In genomic region chr19:10929402-10929794, GRCh38 we compare ENCODE assay signal across 8 cellular contexts. TPM values are rescaled to one million over a fixed set of nuclear protein-coding genes. Genes with fewer than 3 reads are reported as not detected.
A peak's percentile ranks its signal among the peaks of the same experiment; 100 is the strongest.
DNase-seq lines count a peak whose midpoint lies in the region; ATAC-seq and TF ChIP-seq lines count a peak whose summit lies in the region.

No MANE protein-coding gene starts in this region.

- H3K27ac Mint-ChIP-seq in IgD-negative memory B cell (no peak overlapping the region), naive B cell (peak overlapping the region in 2 of 6 donors; percentile 47 to 83)

- H3K36me3 Mint-ChIP-seq in IgD-negative memory B cell: no peaks in the 10 kb centered on the region
- H3K36me3 Mint-ChIP-seq in naive B cell: no peaks in the 10 kb centered on the region

- H3K9me3 Mint-ChIP-seq in IgD-negative memory B cell: no peaks in the 10 kb centered on the region
- no peaks in the 10 kb centered on the region for H3K9me3 Mint-ChIP-seq in naive B cell

- ATAC-seq in naive B cell (ENCODE audit: low read depth in 2 of 2) (no peak), HG03039 (IDR thresholded peaks at IDR 0.05; ENCODE audit: unreplicated experiment) (no peak), GM18505 (IDR thresholded peaks at IDR 0.05; ENCODE audit: unreplicated experiment) (no peak), GM21367 (IDR thresholded peaks at IDR 0.05; ENCODE audit: unreplicated experiment) (no peak)

- TF ChIP-seq POLR2A in GM18505 (IDR thresholded peaks at IDR 0.05; ENCODE audit: borderline replicate concordance, extremely low read depth, insufficient read depth, insufficient read length): no peak

- peak overlapping the region in 1 of 2 donors; percentile 93 for H3K27ac ChIP-seq in coronary artery

- no peak for TF ChIP-seq CTCF in coronary artery (IDR thresholded peaks at IDR 0.05)

- H3K4me1 Mint-ChIP-seq in IgD-negative memory B cell (peaks cover 0 to 12% (median 11%) of the 10 kb centered on the region in 3 donors), naive B cell (peaks cover 12 to 37% (median 21%) of the 10 kb centered on the region in 3 donors)

- peak; percentile 7 for DNase-seq in AG20443 (ENCODE audit: low spot score)
- DNase-seq in coronary artery (ENCODE audit: low spot score): no peak
- no peak for DNase-seq in naive B cell
- no peak for DNase-seq in NCI-H524 treated with DMSO at 0.1 percent for 48 hours (lab: John Stamatoyannopoulos, UW)

- peak overlapping the region; percentile 87 to 94 (median 88) for H3K4me3 Mint-ChIP-seq in IgD-negative memory B cell
- H3K4me3 Mint-ChIP-seq in naive B cell: peak overlapping the region; percentile 67 to 95 (median 91)

- peak overlapping the region; percentile 91 for H3K4me3 ChIP-seq in coronary artery

- H3K27me3 Mint-ChIP-seq in IgD-negative memory B cell (no peaks in the 10 kb centered on the region), naive B cell (no peaks in the 10 kb centered on the region)

RNA-seq across cellular contexts. Expression of gene TIMM29, which starts 0.8 kb away (rescaled TPM):
- polyA plus RNA-seq in IgD-negative memory B cell (31.1 TPM), naive B cell (ENCODE audit: low read depth in 6 of 6) (10 to 100 TPM in 5 of 6 donors, 1 to 10 TPM in 1; 4.3 to 24.0 (median 17.9) TPM)

RNA-seq across cellular contexts. Expression of gene YIPF2, which starts 1.0 kb away (rescaled TPM):
- polyA plus RNA-seq in IgD-negative memory B cell (10.2 TPM), naive B cell (ENCODE audit: low read depth in 6 of 6) (10 to 100 TPM in 2 of 6 donors, 1 to 10 TPM in 4; 3.7 to 18.5 (median 7.4) TPM)

RNA-seq across cellular contexts. Expression of gene SMARCA4, which starts 31.4 kb away (rescaled TPM):
- polyA plus RNA-seq in IgD-negative memory B cell (18.5 TPM), naive B cell (ENCODE audit: low read depth in 6 of 6) (10 to 100 TPM in 1 of 6 donors, 1 to 10 TPM in 5; 4.1 to 21.9 (median 7.2) TPM)

RNA-seq across cellular contexts. Expression of gene CARM1, which starts 58.0 kb away (rescaled TPM):
- 1.4 TPM for polyA plus RNA-seq in IgD-negative memory B cell
- polyA plus RNA-seq in naive B cell (ENCODE audit: low read depth in 6 of 6): under 1 TPM; 0.37 to 0.75 (median 0.63) TPM
